Comparison of ENCODE assay signal across 12 cellular contexts in the genomic region with DNA sequence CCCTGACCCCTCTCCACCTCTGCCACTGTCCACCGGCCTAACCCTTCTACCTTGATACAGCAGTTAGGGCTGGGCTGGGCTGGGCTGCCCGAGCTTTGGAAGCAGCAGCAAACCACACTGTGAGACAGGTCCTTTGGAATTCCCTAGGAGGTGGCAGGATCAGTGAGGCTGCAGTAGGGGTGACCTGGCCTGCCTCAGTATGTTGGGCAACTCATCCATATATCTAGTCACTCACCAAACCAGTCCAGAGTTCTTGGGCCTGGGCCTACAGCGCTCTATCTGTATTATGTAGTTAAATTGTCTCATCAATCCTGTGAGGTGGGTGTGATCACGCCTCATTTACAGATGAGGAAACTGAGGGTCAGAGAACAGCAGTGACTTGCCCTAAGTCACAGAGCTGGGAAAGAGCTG. TPM values are rescaled to one million over a fixed set of nuclear protein-coding genes. Genes with fewer than 3 reads are reported as not detected.
DNase-seq lines count a peak whose midpoint lies in the region; ATAC-seq, FAIRE-seq and TF ChIP-seq lines count a peak whose summit lies in the region.
"Had no signal": no experiment of that assay in that cellular context is flagged by ENCODE, and none has a peak within 500 bp of the region (broad histone marks: within the 10 kb centered on the region; RNA-seq: fewer than 3 reads in every experiment).

No MANE protein-coding gene starts in this region.

- H3K27ac ChIP-seq in A549 (peak overlapping the region; percentile 70 to 87), endodermal cell (ENCODE audit: low read depth, low read length) (no peak overlapping the region)
- H3K27ac ChIP-seq: right atrium auricular region had no signal

- H3K4me3 ChIP-seq in A549: no peak overlapping the region
- no peak overlapping the region for H3K4me3 ChIP-seq in endodermal cell (ENCODE audit: low read length)
- H3K4me3 ChIP-seq: right atrium auricular region had no signal

- peak; percentile 4 to 15; a peak in 1 of 6 replicates for ATAC-seq in A549
- no peak for ATAC-seq in GM19035 (IDR thresholded peaks at IDR 0.05; ENCODE audit: unreplicated experiment)

- H3K36me3 Mint-ChIP-seq in endodermal cell (ENCODE audit: low read depth) (no peaks in the 10 kb centered on the region), nephron (ENCODE audit: low read depth) (no peaks in the 10 kb centered on the region)
- no peaks in the 10 kb centered on the region for H3K36me3 Mint-ChIP-seq in activated T-cell treated with anti-CD3 and anti-CD28 coated beads, Interleukin-2, amount 50 U/mL, for 24 hours (ENCODE audit: low read depth)
- H3K36me3 Mint-ChIP-seq: naive B cell; stimulated activated memory B cell treated with anti-CD40 and anti-IgM and Interleukin-4, amounts not matched to agents 10 μg/mL and 1 μg/mL and 100 μg/mL, for 72 hours had no signal

- no peak for DNase-seq in A549 (ENCODE audit: low read depth in 1 of 2, low spot score in 1 of 2)
- DNase-seq in NCI-H226: peak; percentile 12
- peak; percentile 73 for DNase-seq in endodermal cell
- no peak for DNase-seq in activated T-cell treated with anti-CD3 and anti-CD28 coated beads, Interleukin-2, amount 50 U/mL, for 24 hours
- no peak for DNase-seq in H54 (ENCODE audit: insufficient read length, low spot score)
- no peak for DNase-seq in stimulated activated CD4-positive, alpha-beta T cell treated with anti-CD3 and anti-CD28 coated beads, Interleukin-12 subunit alpha, Interleukin-12 subunit beta, amount 100 ng/mL, for 4 hours

- H3K9me3 Mint-ChIP-seq in endodermal cell (no peaks in the 10 kb centered on the region), nephron (no peaks in the 10 kb centered on the region)
- no peaks in the 10 kb centered on the region for H3K9me3 Mint-ChIP-seq in activated T-cell treated with anti-CD3 and anti-CD28 coated beads, Interleukin-2, amount 50 U/mL, for 24 hours
- H3K9me3 Mint-ChIP-seq: naive B cell; stimulated activated memory B cell treated with anti-CD40 and anti-IgM and Interleukin-4, amounts not matched to agents 10 μg/mL and 1 μg/mL and 100 μg/mL, for 72 hours had no signal

- peaks cover 18% of the 10 kb centered on the region for H3K4me1 Mint-ChIP-seq in endodermal cell
- H3K4me1 Mint-ChIP-seq in nephron: no peaks in the 10 kb centered on the region
- H3K4me1 Mint-ChIP-seq in activated T-cell treated with anti-CD3 and anti-CD28 coated beads, Interleukin-2, amount 50 U/mL, for 24 hours (ENCODE audit: low read depth): peaks cover 8% of the 10 kb centered on the region

- TF ChIP-seq EP300 in A549 (IDR thresholded peaks at IDR 0.05): no peak

- H3K9me3 ChIP-seq in A549 (no peaks in the 10 kb centered on the region), endodermal cell (ENCODE audit: control insufficient read depth, low read length) (no peaks in the 10 kb centered on the region)
- H3K9me3 ChIP-seq: right atrium auricular region had no signal

- H3K4me2 ChIP-seq in A549: peak overlapping the region; percentile 73

- CTCF ChIA-PET in A549 (lab: Yijun Ruan, JAX): interaction anchor here (1.0 to 3.5 kb wide), 6 partner anchors 9 to 61 kb away, joined by 3 to 25 read pairs (median 4); no protein-coding TSS in a partner anchor

- H3K4me3 Mint-ChIP-seq in endodermal cell (no peak overlapping the region), nephron (no peak overlapping the region)
- H3K4me3 Mint-ChIP-seq in activated T-cell treated with anti-CD3 and anti-CD28 coated beads, Interleukin-2, amount 50 U/mL, for 24 hours: no peak overlapping the region
- H3K4me3 Mint-ChIP-seq: naive B cell; stimulated activated memory B cell treated with anti-CD40 and anti-IgM and Interleukin-4, amounts not matched to agents 10 μg/mL and 1 μg/mL and 100 μg/mL, for 72 hours had no signal

- 66% methylated on average over 4 of the region's 4 CpGs for WGBS in A549 (ENCODE audit: missing lambda C conversion rate)
- 75 to 82% methylated on average over 1 to 4 of the region's 4 CpGs for WGBS in endodermal cell (ENCODE audit: insufficient coverage in 1 of 2, insufficient read length in 1 of 2), 2 experiments

- no peaks in the 10 kb centered on the region for H3K27me3 ChIP-seq in endodermal cell (ENCODE audit: control insufficient read depth, insufficient read depth, low read length, poor library complexity, severe bottlenecking)
- H3K27me3 ChIP-seq: right atrium auricular region had no signal

- FAIRE-seq in A549 (lab: Jason Lieb, UNC) (no peak), H54 (lab: Jason Lieb, UNC) (no peak)
- FAIRE-seq: islet of Langerhans had no signal

- POLR2A ChIA-PET in A549 (lab: Yijun Ruan, JAX): interaction anchor here (1.1 kb wide), 1 partner anchor 195 kb away, joined by 3 read pairs; no protein-coding TSS in a partner anchor

- peak overlapping the region; percentile 90 for H3K27ac Mint-ChIP-seq in endodermal cell
- H3K27ac Mint-ChIP-seq in nephron: peak overlapping the region in 2 of 3 experiments; percentile 11 to 87
- no peak overlapping the region for H3K27ac Mint-ChIP-seq in activated T-cell treated with anti-CD3 and anti-CD28 coated beads, Interleukin-2, amount 50 U/mL, for 24 hours
- H3K27ac Mint-ChIP-seq: naive B cell; stimulated activated memory B cell treated with anti-CD40 and anti-IgM and Interleukin-4, amounts not matched to agents 10 μg/mL and 1 μg/mL and 100 μg/mL, for 72 hours had no signal

- no peak for TF ChIP-seq RAD21 in A549 (conservative IDR thresholded peaks at IDR 0.05 in 1 of 2, IDR thresholded peaks at IDR 0.05 in 1 of 2)

- no peak for TF ChIP-seq POLR2A in A549 (IDR thresholded peaks at IDR 0.05; ENCODE audit: low read length)
- no peak for TF ChIP-seq POLR2A in H54 (IDR thresholded peaks at IDR 0.05; ENCODE audit: low read depth, low read length)

- TF ChIP-seq CTCF in A549 (IDR thresholded peaks at IDR 0.05) (no peak), endodermal cell (conservative IDR thresholded peaks at IDR 0.05) (no peak), nephron (IDR thresholded peaks at IDR 0.05; ENCODE audit: unreplicated experiment in 3 of 3) (no peak)

- no peak overlapping the region for H3K9ac ChIP-seq in endodermal cell (ENCODE audit: extremely low read depth, low read length, poor library complexity, severe bottlenecking)

- H3K27me3 Mint-ChIP-seq in endodermal cell (ENCODE audit: insufficient read depth): peaks cover 12% of the 10 kb centered on the region
- peaks cover 13% of the 10 kb centered on the region for H3K27me3 Mint-ChIP-seq in nephron (ENCODE audit: low read depth)
- H3K27me3 Mint-ChIP-seq in activated T-cell treated with anti-CD3 and anti-CD28 coated beads, Interleukin-2, amount 50 U/mL, for 24 hours: peaks cover 2% of the 10 kb centered on the region

- no peaks in the 10 kb centered on the region for H3K36me3 ChIP-seq in endodermal cell (ENCODE audit: control insufficient read depth, insufficient read depth, low read length)
- H3K36me3 ChIP-seq: right atrium auricular region had no signal

- H3K4me1 ChIP-seq in A549 (peaks cover 32% of the 10 kb centered on the region), endodermal cell (ENCODE audit: control insufficient read depth, insufficient read depth, low read length) (no peaks in the 10 kb centered on the region)
- H3K4me1 ChIP-seq: right atrium auricular region had no signal

TF ChIP-seq in A549, 52 proteins besides CTCF, POLR2A, EP300 and RAD21:
- TF ChIP-seq JUNB (IDR thresholded peaks at IDR 0.05) (no peak), JUN (IDR thresholded peaks at IDR 0.05) (no peak)
- TF ChIP-seq, protein P1, sequence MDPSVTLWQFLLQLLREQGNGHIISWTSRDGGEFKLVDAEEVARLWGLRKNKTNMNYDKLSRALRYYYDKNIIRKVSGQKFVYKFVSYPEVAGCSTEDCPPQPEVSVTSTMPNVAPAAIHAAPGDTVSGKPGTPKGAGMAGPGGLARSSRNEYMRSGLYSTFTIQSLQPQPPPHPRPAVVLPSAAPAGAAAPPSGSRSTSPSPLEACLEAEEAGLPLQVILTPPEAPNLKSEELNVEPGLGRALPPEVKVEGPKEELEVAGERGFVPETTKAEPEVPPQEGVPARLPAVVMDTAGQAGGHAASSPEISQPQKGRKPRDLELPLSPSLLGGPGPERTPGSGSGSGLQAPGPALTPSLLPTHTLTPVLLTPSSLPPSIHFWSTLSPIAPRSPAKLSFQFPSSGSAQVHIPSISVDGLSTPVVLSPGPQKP (IDR thresholded peaks at IDR 0.05; ENCODE audit: low read depth, low read length): no peak

RNA-seq across cellular contexts. Expression of a gene that starts 13.3 kb away (rescaled TPM):
- polyA plus RNA-seq in A549 (2011; rRNA removed) (5.5 and 7.7 TPM in 2 replicates), A549 (2017; fragmentation: RNase III; extraction: RNeasy Plus Mini Kit Qiagen cat#74134 plus additional on column Dnase treatment) (10.0 to 12.0 TPM (median 11.6 TPM) in 3 replicates)
- 2.8 TPM in 2 replicates for polyA plus RNA-seq in A549 (2012; cell fraction: cytosol; rRNA removed)
- 1.5 and 4.2 TPM in 2 replicates for polyA plus RNA-seq in A549 (2012; cell fraction: nucleus; rRNA removed)
- 4.1 and 5.0 TPM in 2 replicates for polyA minus RNA-seq in A549 (2011; rRNA and poly(A)+ RNA removed)
- under 1 TPM in 1 of 2 donors, not detected in 1; 0.18 TPM for total RNA-seq in endodermal cell
- 0.32 TPM for polyA plus RNA-seq in endodermal cell (2013, experiment 1 of 2)
- 0.37 TPM for polyA plus RNA-seq in endodermal cell (2013, experiment 2 of 2)

Comparison
In these comparisons a context has a peak if more than half of its experiments do, and no peak if none do; other contexts are left out.
1. DNase-seq: peak in NCI-H226 (single experiment) and endodermal cell (single experiment); none in A549 (0 of 2), activated T-cell treated with anti-CD3 and anti-CD28 coated beads, Interleukin-2, amount 50 U/mL, for 24 hours (single experiment), H54 (single experiment) and stimulated activated CD4-positive, alpha-beta T cell treated with anti-CD3 and anti-CD28 coated beads, Interleukin-12 subunit alpha, Interleukin-12 subunit beta, amount 100 ng/mL, for 4 hours (single experiment).